Comparison of ENCODE assay signal across 8 cellular contexts in genomic region chr7:141074162-141074989, GRCh38. TPM values are rescaled to one million over a fixed set of nuclear protein-coding genes. Genes with fewer than 3 reads are reported as not detected.
DNase-seq lines count a peak whose midpoint lies in the region; ATAC-seq and TF ChIP-seq lines count a peak whose summit lies in the region.

No MANE protein-coding gene starts in this region.

- peaks cover 39% of the 10 kb centered on the region for H3K27me3 Mint-ChIP-seq in activated CD4-positive, alpha-beta memory T cell treated with anti-CD3 and anti-CD28 coated beads for 36 hours

- peak; percentile 36 for DNase-seq in COR-L47 (lab: John Stamatoyannopoulos, UW)
- DNase-seq in activated CD4-positive, alpha-beta memory T cell treated with anti-CD3 and anti-CD28 coated beads for 36 hours, result peak; percentile 36
- peak; percentile 3 for DNase-seq in fibroblast of villous mesenchyme (ENCODE audit: low read depth)
- DNase-seq in neuronal stem cell (ENCODE audit: low spot score), result peak; percentile 48
- DNase-seq in stimulated activated naive CD4-positive, alpha-beta T cell (lab: John Stamatoyannopoulos, UW), result no peak
- DNase-seq in effector CD8-positive, alpha-beta T cell (lab: John Stamatoyannopoulos, UW), result no peak

- peak overlapping the region; percentile 84 for H3K4me2 ChIP-seq in neuronal stem cell (ENCODE audit: insufficient read depth, low read length, poor library complexity, severe bottlenecking)

- CTCF ChIA-PET in activated CD4-positive, alpha-beta memory T cell treated with anti-CD3 and anti-CD28 coated beads for 36 hours (lab: Charles Lee), result interaction anchor here (0.5 to 1.0 kb wide), 2 partner anchors 60 to 148 kb away, joined by 3 to 4 read pairs; partner anchors contain the start of gene MRPS33

- H3K4me3 ChIP-seq in fibroblast of villous mesenchyme (ENCODE audit: low read depth, low read length) (peak overlapping the region; percentile 21), neuronal stem cell (ENCODE audit: low read length in 2 of 2) (peak overlapping the region; percentile 52 to 83)

- no peaks in the 10 kb centered on the region for H3K9me3 Mint-ChIP-seq in activated CD4-positive, alpha-beta memory T cell treated with anti-CD3 and anti-CD28 coated beads for 36 hours

- H3K27ac ChIP-seq in neuronal stem cell (replicated peaks; ENCODE audit: low read length), result peak overlapping the region; percentile 23

- H2BK5ac ChIP-seq in neuronal stem cell (ENCODE audit: low read length), result peak overlapping the region; percentile 18

- peaks cover 2% of the 10 kb centered on the region for H3K79me1 ChIP-seq in neuronal stem cell (ENCODE audit: low read depth, low read length)

- WGBS in neuronal stem cell (ENCODE audit: extremely low coverage in 2 of 2, insufficient read length in 2 of 2, insufficient replicate concordance in 1 of 2), 2 donors, result no CpG with 5 or more reads among the region's 75 CpGs

- H4K91ac ChIP-seq in neuronal stem cell (ENCODE audit: low read depth, low read length, poor library complexity), result no peak overlapping the region

- no peak overlapping the region for H2BK12ac ChIP-seq in neuronal stem cell (ENCODE audit: low read length)

- TF ChIP-seq CTCF in fibroblast of villous mesenchyme (IDR thresholded peaks at IDR 0.05; ENCODE audit: insufficient read depth, low read depth, low read length), result no peak

- H2BK120ac ChIP-seq in neuronal stem cell (ENCODE audit: low read depth, low read length), result peak overlapping the region; percentile 13

- H3K18ac ChIP-seq in neuronal stem cell (ENCODE audit: low read length), result peak overlapping the region; percentile 97

- H3K4me3 Mint-ChIP-seq in activated CD4-positive, alpha-beta memory T cell treated with anti-CD3 and anti-CD28 coated beads for 36 hours, result peak overlapping the region; percentile 68

- no peak overlapping the region for H3K4ac ChIP-seq in neuronal stem cell (ENCODE audit: low read length)

- H3K4me1 Mint-ChIP-seq in activated CD4-positive, alpha-beta memory T cell treated with anti-CD3 and anti-CD28 coated beads for 36 hours (ENCODE audit: low read depth), result peaks cover 12% of the 10 kb centered on the region

- H2BK15ac ChIP-seq in neuronal stem cell (ENCODE audit: low read length), result no peak overlapping the region

- peaks cover 0 to 65% (median 6%) of the 10 kb centered on the region in 3 experiments for H3K27me3 ChIP-seq in neuronal stem cell (ENCODE audit: control insufficient read depth in 3 of 3, insufficient read depth in 3 of 3, low read depth in 1 of 3, low read length in 3 of 3)

- H3K36me3 ChIP-seq in neuronal stem cell (replicated peaks in 1 of 2; ENCODE audit: control insufficient read depth in 2 of 2, insufficient read depth in 2 of 2, low read length in 2 of 2), result no peaks in the 10 kb centered on the region

- intact Hi-C loops in activated CD4-positive, alpha-beta memory T cell treated with anti-CD3 and anti-CD28 coated beads for 36 hours (cut with micrococcal nuclease), result loop anchor here (5.0 kb wide), 3 partner anchors 148 to 578 kb away; no protein-coding TSS in a partner anchor

- H3K9ac ChIP-seq in neuronal stem cell (ENCODE audit: low read depth, low read length, poor library complexity), result peak overlapping the region; percentile 97

- ATAC-seq in HG02885 (IDR thresholded peaks at IDR 0.05; ENCODE audit: poor library complexity, unreplicated experiment) (peak; percentile 35), GM19397 (IDR thresholded peaks at IDR 0.05; ENCODE audit: unreplicated experiment) (no peak)

- H2AK5ac ChIP-seq in neuronal stem cell (ENCODE audit: low read depth, low read length), result no peak overlapping the region

- no peak overlapping the region for H4K8ac ChIP-seq in neuronal stem cell (ENCODE audit: low read depth, low read length)

- H3K27ac Mint-ChIP-seq in activated CD4-positive, alpha-beta memory T cell treated with anti-CD3 and anti-CD28 coated beads for 36 hours, result no peak overlapping the region

- no peaks in the 10 kb centered on the region for H3K36me3 Mint-ChIP-seq in activated CD4-positive, alpha-beta memory T cell treated with anti-CD3 and anti-CD28 coated beads for 36 hours

- no peaks in the 10 kb centered on the region for H3K9me3 ChIP-seq in neuronal stem cell (replicated peaks in 1 of 2; ENCODE audit: control insufficient read depth in 2 of 2, insufficient read depth in 1 of 2, low read depth in 1 of 2, low read length in 2 of 2)

- H3K4me1 ChIP-seq in neuronal stem cell (ENCODE audit: control insufficient read depth in 2 of 2, insufficient read depth in 1 of 2, low read depth in 1 of 2, low read length in 2 of 2), result peaks cover 6 to 23% of the 10 kb centered on the region in 2 donors

- POLR2A ChIA-PET in activated CD4-positive, alpha-beta memory T cell treated with anti-CD3 and anti-CD28 coated beads for 36 hours (lab: Charles Lee), result interaction anchor here (1.0 kb wide), 1 partner anchor 60 kb away, joined by 3 read pairs; the partner anchor contains the start of gene MRPS33

- H2AFZ ChIP-seq in neuronal stem cell (ENCODE audit: low read length), result peak overlapping the region; percentile 99

- H3K14ac ChIP-seq in neuronal stem cell (ENCODE audit: low read length), result peak overlapping the region; percentile 78

- H3K23ac ChIP-seq in neuronal stem cell (ENCODE audit: low read depth, low read length, poor library complexity), result no peak overlapping the region

RNA-seq across cellular contexts. Expression of gene TMEM178B, which starts 0.5 kb away (rescaled TPM):
- total RNA-seq in activated CD4-positive, alpha-beta memory T cell treated with anti-CD3 and anti-CD28 coated beads for 36 hours, result under 1 TPM; 0.58 to 0.81 TPM
- 0.32 and 0.43 TPM in 2 replicates for total RNA-seq in fibroblast of villous mesenchyme
- 4.0 TPM for polyA plus RNA-seq in neuronal stem cell (2013, experiment 1 of 2)
- 4.4 TPM for polyA plus RNA-seq in neuronal stem cell (2013, experiment 2 of 2)

RNA-seq across cellular contexts. Expression of gene MRPS33, which starts 59.6 kb away (rescaled TPM):
- total RNA-seq in activated CD4-positive, alpha-beta memory T cell treated with anti-CD3 and anti-CD28 coated beads for 36 hours, result 10 to 100 TPM; 95.4 to 95.8 TPM
- total RNA-seq in fibroblast of villous mesenchyme, result 20.0 and 20.7 TPM in 2 replicates
- polyA plus RNA-seq in neuronal stem cell (2013, experiment 1 of 2), result 77.3 TPM
- polyA plus RNA-seq in neuronal stem cell (2013, experiment 2 of 2), result 69.8 TPM

Comparison
In these comparisons a context has a peak if more than half of its experiments do, and no peak if none do; other contexts are left out.
1. DNase-seq: peak in COR-L47 (single experiment), activated CD4-positive, alpha-beta memory T cell treated with anti-CD3 and anti-CD28 coated beads for 36 hours (single experiment), fibroblast of villous mesenchyme (single experiment) and neuronal stem cell (single experiment); none in stimulated activated naive CD4-positive, alpha-beta T cell (0 of 6) and effector CD8-positive, alpha-beta T cell (single experiment).